Comparison of ENCODE assay signal across 8 cellular contexts in genomic region chr6:125301435-125302391, GRCh38. TPM values are rescaled to one million over a fixed set of nuclear protein-coding genes. Genes with fewer than 3 reads are reported as not detected.
DNase-seq lines count a peak whose midpoint lies in the region; ATAC-seq and TF ChIP-seq lines count a peak whose summit lies in the region.

Gene HDDC2 (minus strand): TSS chr6:125301967. CDS start chr6:125301932, 35 bp downstream.

- peaks cover 0 to 22% (median 0%) of the 10 kb centered on the region in 11 experiments; a peak in 6 of 22 replicates for H4K20me1 ChIP-seq in BLaER1 treated with 17β-estradiol and CSF1 and Interleukin-3, amounts not matched to agents 10 nM and 100 nM

- peaks cover 18 to 30% of the 10 kb centered on the region in 2 donors for H3K36me3 Mint-ChIP-seq in stimulated activated naive B cell treated with anti-CD40 and anti-IgM and Interleukin-4, amounts not matched to agents 10 μg/mL and 1 μg/mL and 100 μg/mL, for 72 hours

- intact Hi-C loops in mucosa of descending colon (cut with DNase I, micrococcal nuclease), result loop anchor here in 1 of 2 donors (10.0 kb wide), 1 partner anchor 683 kb away; the partner anchor contains the start of gene TRMT11

- H3K9me3 Mint-ChIP-seq in stimulated activated naive B cell treated with anti-CD40 and anti-IgM and Interleukin-4, amounts not matched to agents 10 μg/mL and 1 μg/mL and 100 μg/mL, for 72 hours, result peaks cover 0 to 2% of the 10 kb centered on the region in 2 donors

- peak within 1 kb of the TSS; percentile 90 to 98 (median 95) for H3K9ac ChIP-seq in BLaER1 treated with 17β-estradiol and CSF1 and Interleukin-3, amounts not matched to agents 10 nM and 100 nM
- H3K9ac ChIP-seq in NT2/D1 (ENCODE audit: insufficient read length, low read depth), result peak within 1 kb of the TSS; percentile 87

- peaks cover 25 to 41% of the 10 kb centered on the region in 2 donors for H3K4me1 Mint-ChIP-seq in stimulated activated naive B cell treated with anti-CD40 and anti-IgM and Interleukin-4, amounts not matched to agents 10 μg/mL and 1 μg/mL and 100 μg/mL, for 72 hours

- no peaks in the 10 kb centered on the region for H3K27me3 ChIP-seq in BLaER1 treated with 17β-estradiol and CSF1 and Interleukin-3, amounts not matched to agents 10 nM and 100 nM
- no peaks in the 10 kb centered on the region for H3K27me3 ChIP-seq in NT2/D1 (ENCODE audit: insufficient read depth, insufficient read length)

- ATAC-seq in GM19025 (IDR thresholded peaks at IDR 0.05; ENCODE audit: low read depth, unreplicated experiment), result peak; percentile 89
- peak; percentile 75 for ATAC-seq in HG03159 (IDR thresholded peaks at IDR 0.05; ENCODE audit: unreplicated experiment)
- peak; percentile 93 for ATAC-seq in mucosa of descending colon
- ATAC-seq in stimulated activated naive B cell treated with anti-CD40 and anti-IgM and Interleukin-4, amounts not matched to agents 10 μg/mL and 1 μg/mL and 100 μg/mL, for 72 hours (replicated peaks), result peak; percentile 83 to 87

- H3K4me3 ChIP-seq in BLaER1 treated with 17β-estradiol and CSF1 and Interleukin-3, amounts not matched to agents 10 nM and 100 nM, result peak within 1 kb of the TSS; percentile 63 to 94 (median 82)
- H3K4me3 ChIP-seq in NT2/D1 (ENCODE audit: insufficient read length, low read depth), result peak within 1 kb of the TSS; percentile 71
- H3K4me3 ChIP-seq in mucosa of descending colon, result peak within 1 kb of the TSS; percentile 60

- H3K4me2 ChIP-seq in BLaER1 treated with 17β-estradiol and CSF1 and Interleukin-3, amounts not matched to agents 10 nM and 100 nM, result peak within 1 kb of the TSS; percentile 79 to 96 (median 88)

- H3K4me1 ChIP-seq in BLaER1 treated with 17β-estradiol and CSF1 and Interleukin-3, amounts not matched to agents 10 nM and 100 nM, result peaks cover 17 to 44% (median 23%) of the 10 kb centered on the region in 10 experiments
- peaks cover 3% of the 10 kb centered on the region for H3K4me1 ChIP-seq in NT2/D1 (ENCODE audit: insufficient read depth, insufficient read length)
- peaks cover 6% of the 10 kb centered on the region for H3K4me1 ChIP-seq in mucosa of descending colon (ENCODE audit: low read depth)

- H3K27ac ChIP-seq in BLaER1 treated with 17β-estradiol and CSF1 and Interleukin-3, amounts not matched to agents 10 nM and 100 nM, result peak within 1 kb of the TSS; percentile 91 to 98 (median 96)
- peak within 1 kb of the TSS; percentile 69 for H3K27ac ChIP-seq in epithelial cell of prostate

- H3K36me3 ChIP-seq in BLaER1 treated with 17β-estradiol and CSF1 and Interleukin-3, amounts not matched to agents 10 nM and 100 nM, result peaks cover 25 to 38% (median 36%) of the 10 kb centered on the region in 11 experiments
- H3K36me3 ChIP-seq in NT2/D1 (ENCODE audit: insufficient read depth, insufficient read length, low read length) (peaks cover 38% of the 10 kb centered on the region), mucosa of descending colon (ENCODE audit: low read depth) (no peaks in the 10 kb centered on the region)

- H3K9me3 ChIP-seq in BLaER1 treated with 17β-estradiol and CSF1 and Interleukin-3, amounts not matched to agents 10 nM and 100 nM (replicated peaks in 1 of 11), result peaks cover 0 to 5% (median 0%) of the 10 kb centered on the region in 11 experiments; a peak in 2 of 22 replicates
- H3K9me3 ChIP-seq in NT2/D1 (ENCODE audit: insufficient read depth, low read length), result no peaks in the 10 kb centered on the region
- no peaks in the 10 kb centered on the region for H3K9me3 ChIP-seq in mucosa of descending colon

- H3K27me3 Mint-ChIP-seq in stimulated activated naive B cell treated with anti-CD40 and anti-IgM and Interleukin-4, amounts not matched to agents 10 μg/mL and 1 μg/mL and 100 μg/mL, for 72 hours, result peaks cover 7 to 21% of the 10 kb centered on the region in 2 donors

- H3K4me3 Mint-ChIP-seq in stimulated activated naive B cell treated with anti-CD40 and anti-IgM and Interleukin-4, amounts not matched to agents 10 μg/mL and 1 μg/mL and 100 μg/mL, for 72 hours, result peak within 1 kb of the TSS; percentile 87 to 89

- peak; percentile 48 for DNase-seq in NT2/D1 (ENCODE audit: low read depth, low spot score)
- DNase-seq in activated T-cell treated with anti-CD3 and anti-CD28 coated beads for 24 hours (ENCODE audit: low read depth), result peak; percentile 46
- no peak for DNase-seq in epithelial cell of prostate (ENCODE audit: low read depth, low spot score)
- DNase-seq in mucosa of descending colon, result peak; percentile 68 to 84 (median 80)
- DNase-seq in stimulated activated naive B cell treated with anti-CD40 and anti-IgM and Interleukin-4, amounts not matched to agents 10 μg/mL and 1 μg/mL and 100 μg/mL, for 72 hours, result peak; percentile 52

- H3K27ac Mint-ChIP-seq in stimulated activated naive B cell treated with anti-CD40 and anti-IgM and Interleukin-4, amounts not matched to agents 10 μg/mL and 1 μg/mL and 100 μg/mL, for 72 hours, result peak within 1 kb of the TSS; percentile 92

- no peak for TF ChIP-seq CTCF in mucosa of descending colon (IDR thresholded peaks at IDR 0.05)

RNA-seq across cellular contexts. Expression of gene HDDC2, which starts in this region (rescaled TPM):
- 10 to 100 TPM; 39.9 to 64.2 (median 56.7) TPM for total RNA-seq in mucosa of descending colon
